In the genomic region with DNA sequence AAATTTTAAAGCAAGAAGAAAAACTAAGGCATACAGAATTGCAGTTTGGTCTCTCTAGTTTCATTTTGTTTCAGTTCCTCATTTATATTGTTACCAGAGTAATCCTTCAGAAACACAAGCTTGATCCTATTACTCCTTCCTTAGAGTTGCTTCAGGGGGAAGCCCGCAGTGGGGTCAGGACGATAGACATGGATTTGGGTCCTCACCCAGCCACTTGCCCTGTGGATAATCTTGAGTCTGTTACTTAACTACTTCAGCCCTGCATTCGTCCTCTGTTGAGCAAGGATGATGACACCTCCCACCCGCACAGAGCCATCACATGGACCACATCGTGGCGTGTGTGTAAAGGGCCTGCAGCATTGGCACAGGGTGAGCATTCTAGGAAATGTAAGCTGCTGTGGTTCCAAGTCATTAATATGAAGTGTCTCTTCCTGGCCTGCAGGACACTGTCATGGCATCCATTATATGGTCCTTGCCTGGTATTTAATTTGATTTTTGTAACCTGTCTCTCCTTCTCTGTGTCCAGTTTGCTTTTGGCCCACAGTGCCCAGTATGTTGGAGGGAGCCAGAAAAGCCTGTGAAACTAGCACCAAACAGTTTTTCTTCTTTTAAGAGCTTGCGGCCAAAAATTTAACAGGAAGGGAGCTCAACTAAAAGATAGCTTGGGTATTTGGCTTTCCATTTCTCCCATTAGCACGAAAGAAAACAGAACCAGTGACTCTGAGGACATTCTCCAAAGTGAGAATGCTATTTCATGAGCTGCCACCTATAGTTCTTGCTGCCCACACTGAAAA, we compare ENCODE assay signal across 1 cellular context.
TF ChIP-seq lines count a peak whose summit lies in the region.

No MANE protein-coding gene starts in this region.

TF ChIP-seq in WTC11, 78 proteins besides CTCF, POLR2A, EP300 and RAD21 (continued from another document):
- TF ChIP-seq ZNF532 (CRISPR knock-in tag; IDR thresholded peaks at IDR 0.05; ENCODE audit: borderline replicate concordance) (no peak), ZNF425 (CRISPR knock-in tag; conservative IDR thresholded peaks at IDR 0.05) (no peak), ATF1 (CRISPR knock-in tag; IDR thresholded peaks at IDR 0.05) (no peak), ZMAT4 (CRISPR knock-in tag; IDR thresholded peaks at IDR 0.05) (no peak), KAT7 (CRISPR knock-in tag; IDR thresholded peaks at IDR 0.05; ENCODE audit: borderline replicate concordance) (no peak), JAZF1 (CRISPR knock-in tag; IDR thresholded peaks at IDR 0.05) (no peak)
